1 cellular context compared by ENCODE assay signal in the genomic region with DNA sequence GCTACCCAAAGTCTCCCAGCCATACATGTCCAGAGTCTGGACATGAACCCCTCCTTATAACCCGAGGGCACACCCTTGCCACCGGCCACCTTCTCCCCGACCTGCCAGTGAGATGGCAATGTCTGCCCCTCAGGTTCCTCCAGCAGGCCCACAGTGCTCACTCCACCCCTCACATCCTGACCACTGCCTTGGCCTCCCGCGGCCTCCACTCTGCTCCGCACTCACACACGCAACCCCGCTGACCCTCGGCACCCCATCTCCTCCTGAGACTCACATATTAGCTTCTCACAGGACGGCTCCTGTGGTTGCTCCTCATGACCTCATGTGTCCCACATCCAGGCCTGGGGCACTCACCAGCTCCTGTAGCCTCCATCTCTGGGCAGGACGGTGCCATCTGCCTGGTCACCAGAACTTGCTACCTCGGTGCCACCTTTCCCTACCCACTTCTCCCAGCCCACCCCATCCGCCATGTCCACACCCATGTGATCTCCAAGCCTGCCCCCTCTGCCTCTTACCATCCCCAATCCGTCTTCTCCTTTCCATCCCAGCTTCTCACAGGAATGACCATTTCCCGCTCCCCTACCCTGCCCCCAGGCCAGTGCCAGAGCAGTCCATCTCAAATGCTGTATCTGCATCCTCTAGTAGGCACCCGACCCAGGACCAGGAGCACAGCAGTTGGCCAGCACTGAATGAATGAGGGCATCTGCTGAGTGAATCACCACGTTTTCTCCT.
TF ChIP-seq lines count a peak whose summit lies in the region.

No MANE protein-coding gene starts in this region.

TF ChIP-seq in SK-N-SH treated with all-trans-retinoic acid at 6 μM for 48 hours, 23 proteins besides CTCF, POLR2A, EP300 and RAD21 (continued from another document):
- TF ChIP-seq, protein P1, sequence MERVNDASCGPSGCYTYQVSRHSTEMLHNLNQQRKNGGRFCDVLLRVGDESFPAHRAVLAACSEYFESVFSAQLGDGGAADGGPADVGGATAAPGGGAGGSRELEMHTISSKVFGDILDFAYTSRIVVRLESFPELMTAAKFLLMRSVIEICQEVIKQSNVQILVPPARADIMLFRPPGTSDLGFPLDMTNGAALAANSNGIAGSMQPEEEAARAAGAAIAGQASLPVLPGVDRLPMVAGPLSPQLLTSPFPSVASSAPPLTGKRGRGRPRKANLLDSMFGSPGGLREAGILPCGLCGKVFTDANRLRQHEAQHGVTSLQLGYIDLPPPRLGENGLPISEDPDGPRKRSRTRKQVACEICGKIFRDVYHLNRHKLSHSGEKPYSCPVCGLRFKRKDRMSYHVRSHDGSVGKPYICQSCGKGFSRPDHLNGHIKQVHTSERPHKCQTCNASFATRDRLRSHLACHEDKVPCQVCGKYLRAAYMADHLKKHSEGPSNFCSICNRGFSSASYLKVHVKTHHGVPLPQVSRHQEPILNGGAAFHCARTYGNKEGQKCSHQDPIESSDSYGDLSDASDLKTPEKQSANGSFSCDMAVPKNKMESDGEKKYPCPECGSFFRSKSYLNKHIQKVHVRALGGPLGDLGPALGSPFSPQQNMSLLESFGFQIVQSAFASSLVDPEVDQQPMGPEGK (CRISPR knock-in tag; IDR thresholded peaks at IDR 0.05; ENCODE audit: borderline replicate concordance): no peak
- TF ChIP-seq ZNF8 (CRISPR knock-in tag; IDR thresholded peaks at IDR 0.05) (no peak), PPARA (CRISPR knock-in tag; IDR thresholded peaks at IDR 0.05; ENCODE audit: borderline replicate concordance) (no peak), GLIS3 (CRISPR knock-in tag; IDR thresholded peaks at IDR 0.05) (no peak), ZNF565 (CRISPR knock-in tag; conservative IDR thresholded peaks at IDR 0.05; ENCODE audit: low read depth) (no peak), OSR1 (CRISPR knock-in tag; IDR thresholded peaks at IDR 0.05) (no peak), ZC3H10 (CRISPR knock-in tag; IDR thresholded peaks at IDR 0.05) (no peak), TOX (CRISPR knock-in tag; IDR thresholded peaks at IDR 0.05; ENCODE audit: borderline replicate concordance) (no peak)
- TF ChIP-seq, protein P2, sequence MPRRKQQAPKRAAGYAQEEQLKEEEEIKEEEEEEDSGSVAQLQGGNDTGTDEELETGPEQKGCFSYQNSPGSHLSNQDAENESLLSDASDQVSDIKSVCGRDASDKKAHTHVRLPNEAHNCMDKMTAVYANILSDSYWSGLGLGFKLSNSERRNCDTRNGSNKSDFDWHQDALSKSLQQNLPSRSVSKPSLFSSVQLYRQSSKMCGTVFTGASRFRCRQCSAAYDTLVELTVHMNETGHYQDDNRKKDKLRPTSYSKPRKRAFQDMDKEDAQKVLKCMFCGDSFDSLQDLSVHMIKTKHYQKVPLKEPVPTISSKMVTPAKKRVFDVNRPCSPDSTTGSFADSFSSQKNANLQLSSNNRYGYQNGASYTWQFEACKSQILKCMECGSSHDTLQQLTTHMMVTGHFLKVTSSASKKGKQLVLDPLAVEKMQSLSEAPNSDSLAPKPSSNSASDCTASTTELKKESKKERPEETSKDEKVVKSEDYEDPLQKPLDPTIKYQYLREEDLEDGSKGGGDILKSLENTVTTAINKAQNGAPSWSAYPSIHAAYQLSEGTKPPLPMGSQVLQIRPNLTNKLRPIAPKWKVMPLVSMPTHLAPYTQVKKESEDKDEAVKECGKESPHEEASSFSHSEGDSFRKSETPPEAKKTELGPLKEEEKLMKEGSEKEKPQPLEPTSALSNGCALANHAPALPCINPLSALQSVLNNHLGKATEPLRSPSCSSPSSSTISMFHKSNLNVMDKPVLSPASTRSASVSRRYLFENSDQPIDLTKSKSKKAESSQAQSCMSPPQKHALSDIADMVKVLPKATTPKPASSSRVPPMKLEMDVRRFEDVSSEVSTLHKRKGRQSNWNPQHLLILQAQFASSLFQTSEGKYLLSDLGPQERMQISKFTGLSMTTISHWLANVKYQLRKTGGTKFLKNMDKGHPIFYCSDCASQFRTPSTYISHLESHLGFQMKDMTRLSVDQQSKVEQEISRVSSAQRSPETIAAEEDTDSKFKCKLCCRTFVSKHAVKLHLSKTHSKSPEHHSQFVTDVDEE (CRISPR knock-in tag; IDR thresholded peaks at IDR 0.05): no peak
- TF ChIP-seq, protein P3, sequence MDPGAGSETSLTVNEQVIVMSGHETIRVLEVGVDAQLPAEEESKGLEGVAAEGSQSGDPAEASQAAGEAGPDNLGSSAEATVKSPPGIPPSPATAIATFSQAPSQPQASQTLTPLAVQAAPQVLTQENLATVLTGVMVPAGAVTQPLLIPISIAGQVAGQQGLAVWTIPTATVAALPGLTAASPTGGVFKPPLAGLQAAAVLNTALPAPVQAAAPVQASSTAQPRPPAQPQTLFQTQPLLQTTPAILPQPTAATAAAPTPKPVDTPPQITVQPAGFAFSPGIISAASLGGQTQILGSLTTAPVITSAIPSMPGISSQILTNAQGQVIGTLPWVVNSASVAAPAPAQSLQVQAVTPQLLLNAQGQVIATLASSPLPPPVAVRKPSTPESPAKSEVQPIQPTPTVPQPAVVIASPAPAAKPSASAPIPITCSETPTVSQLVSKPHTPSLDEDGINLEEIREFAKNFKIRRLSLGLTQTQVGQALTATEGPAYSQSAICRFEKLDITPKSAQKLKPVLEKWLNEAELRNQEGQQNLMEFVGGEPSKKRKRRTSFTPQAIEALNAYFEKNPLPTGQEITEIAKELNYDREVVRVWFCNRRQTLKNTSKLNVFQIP (CRISPR knock-in tag; IDR thresholded peaks at IDR 0.05; ENCODE audit: borderline replicate concordance, low read depth): no peak
- TF ChIP-seq, protein P4, sequence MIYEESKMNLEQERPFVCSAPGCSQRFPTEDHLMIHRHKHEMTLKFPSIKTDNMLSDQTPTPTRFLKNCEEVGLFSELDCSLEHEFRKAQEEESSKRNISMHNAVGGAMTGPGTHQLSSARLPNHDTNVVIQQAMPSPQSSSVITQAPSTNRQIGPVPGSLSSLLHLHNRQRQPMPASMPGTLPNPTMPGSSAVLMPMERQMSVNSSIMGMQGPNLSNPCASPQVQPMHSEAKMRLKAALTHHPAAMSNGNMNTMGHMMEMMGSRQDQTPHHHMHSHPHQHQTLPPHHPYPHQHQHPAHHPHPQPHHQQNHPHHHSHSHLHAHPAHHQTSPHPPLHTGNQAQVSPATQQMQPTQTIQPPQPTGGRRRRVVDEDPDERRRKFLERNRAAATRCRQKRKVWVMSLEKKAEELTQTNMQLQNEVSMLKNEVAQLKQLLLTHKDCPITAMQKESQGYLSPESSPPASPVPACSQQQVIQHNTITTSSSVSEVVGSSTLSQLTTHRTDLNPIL (CRISPR knock-in tag; IDR thresholded peaks at IDR 0.05; ENCODE audit: low read depth): no peak
